ENCODE assay signal across 8 cellular contexts in genomic region chr11:59754494-59754858, GRCh38. TPM values are rescaled to one million over a fixed set of nuclear protein-coding genes. Genes with fewer than 3 reads are reported as not detected.
DNase-seq lines count a peak whose midpoint lies in the region; ATAC-seq and TF ChIP-seq lines count a peak whose summit lies in the region.

No MANE protein-coding gene starts in this region.

- no peak for TF ChIP-seq POLR2A in vagina (IDR thresholded peaks at IDR 0.05)

- POLR2A ChIA-PET in T-cell (lab: Charles Lee) = no interaction called here

- TF ChIP-seq CTCF in coronary artery (IDR thresholded peaks at IDR 0.05) (no peak), mesothelial cell of epicardium (IDR thresholded peaks at IDR 0.05; ENCODE audit: unreplicated experiment) (no peak), vagina (IDR thresholded peaks at IDR 0.05) (no peak)

- ATAC-seq in HG03064 (IDR thresholded peaks at IDR 0.05; ENCODE audit: low read depth, unreplicated experiment) (peak; percentile 23), T-cell (replicated peaks in 1 of 4) (peak in 2 of 4 experiments; percentile 20 to 28)

- H3K4me1 ChIP-seq in vagina = peaks cover 28% of the 10 kb centered on the region

- H3K4me3 ChIP-seq in coronary artery = peak overlapping the region; percentile 79
- peak overlapping the region; percentile 60 to 97 for H3K4me3 ChIP-seq in vagina

- intact Hi-C loops in vagina (cut with DNase I) = loop anchor here (2.0 kb wide), 1 partner anchor 48 kb away; no protein-coding TSS in a partner anchor

- DNase-seq in activated CD4-positive, alpha-beta T cell treated with anti-CD3 and anti-CD28 coated beads for 4 hours = peak; percentile 7 to 9
- no peak for DNase-seq in activated CD4-positive, alpha-beta T cell treated with anti-CD3 and anti-CD28 coated beads for 1 hour
- DNase-seq in T-cell (peak in 11 of 34 experiments; percentile 2 to 35 (median 18)), coronary artery (ENCODE audit: low spot score) (no peak), mesothelial cell of epicardium (ENCODE audit: low spot score in 2 of 2, unreplicated experiment in 2 of 2) (no peak), vagina (ENCODE audit: extremely low spot score in 2 of 2) (no peak), NCI-H524 treated with DMSO at 0.1 percent for 48 hours (lab: John Stamatoyannopoulos, UW) (no peak)

- H3K27ac Mint-ChIP-seq in T-cell = peak overlapping the region; percentile 23 to 83
- peak overlapping the region; percentile 83 for H3K27ac Mint-ChIP-seq in mesothelial cell of epicardium

- peaks cover 3 to 5% of the 10 kb centered on the region in 2 donors for H3K27me3 Mint-ChIP-seq in T-cell
- peaks cover 3% of the 10 kb centered on the region for H3K27me3 Mint-ChIP-seq in mesothelial cell of epicardium (ENCODE audit: low read depth)

- H3K36me3 Mint-ChIP-seq in T-cell = no peaks in the 10 kb centered on the region
- H3K36me3 Mint-ChIP-seq in mesothelial cell of epicardium = no peaks in the 10 kb centered on the region

- no peaks in the 10 kb centered on the region for H3K9me3 ChIP-seq in vagina

- CTCF ChIA-PET in T-cell (lab: Charles Lee) = interaction anchor here (0.7 to 3.6 kb wide), 10 partner anchors 12 to 198 kb away, joined by 3 to 28 read pairs (median 8); partner anchors contain the start of gene MRPL16 (in 1 of the 2)

- H3K4me3 Mint-ChIP-seq in T-cell = peak overlapping the region; percentile 83 to 95 (median 89)
- H3K4me3 Mint-ChIP-seq in mesothelial cell of epicardium = peak overlapping the region; percentile 84

- H3K4me1 Mint-ChIP-seq in T-cell = peaks cover 28 to 36% (median 29%) of the 10 kb centered on the region in 3 donors
- H3K4me1 Mint-ChIP-seq in mesothelial cell of epicardium = peaks cover 25% of the 10 kb centered on the region

- no peaks in the 10 kb centered on the region for H3K27me3 ChIP-seq in vagina

- peak overlapping the region; percentile 83 to 89 for H3K27ac ChIP-seq in coronary artery
- H3K27ac ChIP-seq in vagina = peak overlapping the region; percentile 100

- no peaks in the 10 kb centered on the region for H3K36me3 ChIP-seq in vagina

- no peaks in the 10 kb centered on the region for H3K9me3 Mint-ChIP-seq in T-cell
- H3K9me3 Mint-ChIP-seq in mesothelial cell of epicardium = no peaks in the 10 kb centered on the region

RNA-seq across cellular contexts. Expression of gene STX3, which starts 0.7 kb away (rescaled TPM):
- total RNA-seq in T-cell (10 to 100 TPM in 4 of 5 donors, 1 to 10 TPM in 1; 8.9 to 13.3 (median 11.4) TPM), mesothelial cell of epicardium (19.0 to 24.2 TPM (median 21.1 TPM) in 3 replicates), vagina (39.8 TPM)

RNA-seq across cellular contexts. Expression of gene OR10V1, which starts 40.8 kb away (rescaled TPM):
- total RNA-seq in T-cell (not detected), mesothelial cell of epicardium (not detected in 3 replicates), vagina (not detected)

RNA-seq across cellular contexts. Expression of gene MRPL16, which starts 56.1 kb away (rescaled TPM):
- total RNA-seq in T-cell (10 to 100 TPM; 24.0 to 46.3 (median 39.7) TPM), mesothelial cell of epicardium (34.3 to 42.3 TPM (median 37.2 TPM) in 3 replicates), vagina (38.3 TPM)

Comparison
In these comparisons a context has a peak if more than half of its experiments do, and no peak if none do; other contexts are left out.
1. DNase-seq: peak in activated CD4-positive, alpha-beta T cell treated with anti-CD3 and anti-CD28 coated beads for 4 hours (2 of 2); none in activated CD4-positive, alpha-beta T cell treated with anti-CD3 and anti-CD28 coated beads for 1 hour (single experiment), coronary artery (single experiment), mesothelial cell of epicardium (0 of 2), vagina (0 of 2) and NCI-H524 treated with DMSO at 0.1 percent for 48 hours (single experiment).